In the genomic region with DNA sequence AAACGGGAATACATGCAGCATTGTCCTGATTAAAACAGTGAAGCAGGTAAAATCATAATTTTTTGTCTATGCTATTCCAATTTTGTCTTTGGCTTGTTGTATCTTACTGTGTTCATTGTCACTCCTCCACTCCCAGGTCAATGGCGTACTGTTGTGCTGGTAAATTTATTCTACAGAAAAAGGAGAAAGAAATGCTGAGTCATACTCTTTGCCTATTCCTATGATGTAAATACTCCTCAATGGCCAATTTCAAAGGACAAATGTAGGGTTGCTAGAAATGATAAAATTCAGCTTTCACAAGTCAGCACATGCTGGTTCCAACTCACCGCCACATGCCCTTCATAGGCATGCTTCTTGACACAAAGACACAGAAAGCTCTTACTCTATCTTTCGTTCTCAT, we compare ENCODE assay signal across 2 cellular contexts.
TF ChIP-seq lines count a peak whose summit lies in the region.

No MANE protein-coding gene starts in this region.

TF ChIP-seq in A549, 52 proteins besides CTCF, POLR2A, EP300 and RAD21 (continued from another document):
- TF ChIP-seq, protein P1, sequence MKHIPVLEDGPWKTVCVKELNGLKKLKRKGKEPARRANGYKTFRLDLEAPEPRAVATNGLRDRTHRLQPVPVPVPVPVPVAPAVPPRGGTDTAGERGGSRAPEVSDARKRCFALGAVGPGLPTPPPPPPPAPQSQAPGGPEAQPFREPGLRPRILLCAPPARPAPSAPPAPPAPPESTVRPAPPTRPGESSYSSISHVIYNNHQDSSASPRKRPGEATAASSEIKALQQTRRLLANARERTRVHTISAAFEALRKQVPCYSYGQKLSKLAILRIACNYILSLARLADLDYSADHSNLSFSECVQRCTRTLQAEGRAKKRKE (CRISPR knock-in tag; IDR thresholded peaks at IDR 0.05; ENCODE audit: low read depth) = no peak

TF ChIP-seq in HCT116, 20 proteins besides CTCF, POLR2A, EP300 and RAD21 (continued from another document):
- TF ChIP-seq, protein P2, sequence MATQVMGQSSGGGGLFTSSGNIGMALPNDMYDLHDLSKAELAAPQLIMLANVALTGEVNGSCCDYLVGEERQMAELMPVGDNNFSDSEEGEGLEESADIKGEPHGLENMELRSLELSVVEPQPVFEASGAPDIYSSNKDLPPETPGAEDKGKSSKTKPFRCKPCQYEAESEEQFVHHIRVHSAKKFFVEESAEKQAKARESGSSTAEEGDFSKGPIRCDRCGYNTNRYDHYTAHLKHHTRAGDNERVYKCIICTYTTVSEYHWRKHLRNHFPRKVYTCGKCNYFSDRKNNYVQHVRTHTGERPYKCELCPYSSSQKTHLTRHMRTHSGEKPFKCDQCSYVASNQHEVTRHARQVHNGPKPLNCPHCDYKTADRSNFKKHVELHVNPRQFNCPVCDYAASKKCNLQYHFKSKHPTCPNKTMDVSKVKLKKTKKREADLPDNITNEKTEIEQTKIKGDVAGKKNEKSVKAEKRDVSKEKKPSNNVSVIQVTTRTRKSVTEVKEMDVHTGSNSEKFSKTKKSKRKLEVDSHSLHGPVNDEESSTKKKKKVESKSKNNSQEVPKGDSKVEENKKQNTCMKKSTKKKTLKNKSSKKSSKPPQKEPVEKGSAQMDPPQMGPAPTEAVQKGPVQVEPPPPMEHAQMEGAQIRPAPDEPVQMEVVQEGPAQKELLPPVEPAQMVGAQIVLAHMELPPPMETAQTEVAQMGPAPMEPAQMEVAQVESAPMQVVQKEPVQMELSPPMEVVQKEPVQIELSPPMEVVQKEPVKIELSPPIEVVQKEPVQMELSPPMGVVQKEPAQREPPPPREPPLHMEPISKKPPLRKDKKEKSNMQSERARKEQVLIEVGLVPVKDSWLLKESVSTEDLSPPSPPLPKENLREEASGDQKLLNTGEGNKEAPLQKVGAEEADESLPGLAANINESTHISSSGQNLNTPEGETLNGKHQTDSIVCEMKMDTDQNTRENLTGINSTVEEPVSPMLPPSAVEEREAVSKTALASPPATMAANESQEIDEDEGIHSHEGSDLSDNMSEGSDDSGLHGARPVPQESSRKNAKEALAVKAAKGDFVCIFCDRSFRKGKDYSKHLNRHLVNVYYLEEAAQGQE (IDR thresholded peaks at IDR 0.05; ENCODE audit: low read depth) = no peak
- TF ChIP-seq EZH2phosphoT487 (IDR thresholded peaks at IDR 0.05; ENCODE audit: borderline replicate concordance) (no peak), ZNF274 (IDR thresholded peaks at IDR 0.05; ENCODE audit: low read depth, low read length) (no peak), ZFX (IDR thresholded peaks at IDR 0.05) (no peak), ELF1 (IDR thresholded peaks at IDR 0.05; ENCODE audit: borderline replicate concordance, low read depth) (no peak), SRF (IDR thresholded peaks at IDR 0.05; ENCODE audit: low read depth) (no peak), JUND (IDR thresholded peaks at IDR 0.05) (no peak)
- TF ChIP-seq, protein P3, sequence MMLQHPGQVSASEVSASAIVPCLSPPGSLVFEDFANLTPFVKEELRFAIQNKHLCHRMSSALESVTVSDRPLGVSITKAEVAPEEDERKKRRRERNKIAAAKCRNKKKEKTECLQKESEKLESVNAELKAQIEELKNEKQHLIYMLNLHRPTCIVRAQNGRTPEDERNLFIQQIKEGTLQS (IDR thresholded peaks at IDR 0.05) = no peak
TF ChIP-seq in HCT116: peak in this region for 0.
